23 cellular contexts compared by ENCODE assay signal in the genomic region with DNA sequence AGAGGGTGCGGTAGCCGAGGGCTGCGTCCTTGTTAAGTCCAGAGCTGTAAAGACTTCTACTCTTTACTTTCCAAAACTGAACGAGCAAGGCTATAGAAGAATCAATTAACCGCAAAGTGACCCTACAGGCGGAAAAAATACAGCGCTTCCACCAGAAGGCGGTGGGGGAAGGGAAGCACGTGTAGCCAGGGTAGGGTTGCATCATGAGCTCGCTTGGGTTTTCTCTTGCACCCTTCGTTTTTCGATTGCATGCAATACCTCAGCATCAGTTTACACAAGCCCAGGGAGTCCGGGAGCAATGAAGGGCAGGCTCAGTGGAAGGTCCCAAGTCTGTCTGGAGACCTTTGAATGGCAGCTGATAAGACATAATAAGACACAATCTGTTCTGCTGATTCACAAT. TPM values are rescaled to one million over a fixed set of nuclear protein-coding genes. Genes with fewer than 3 reads are reported as not detected.
DNase-seq lines count a peak whose midpoint lies in the region; ATAC-seq, FAIRE-seq and TF ChIP-seq lines count a peak whose summit lies in the region.
"Had no signal": no experiment of that assay in that cellular context is flagged by ENCODE, and none has a peak within 500 bp of the region (broad histone marks: within the 10 kb centered on the region; RNA-seq: fewer than 3 reads in every experiment).

No MANE protein-coding gene starts in this region.

- H3K79me2 ChIP-seq in H1 (ENCODE audit: control insufficient read depth in 1 of 2, insufficient read depth in 2 of 2, low read length in 2 of 2), result peaks cover 0 to 27% of the 10 kb centered on the region in 2 experiments; a peak in 2 of 4 replicates

- H2AK5ac ChIP-seq in H1 (ENCODE audit: low read depth, low read length), result no peak overlapping the region

- H3K9me3 Mint-ChIP-seq in stimulated activated naive CD8-positive, alpha-beta T cell treated with anti-CD3 and anti-CD28 coated beads, Interleukin-15, Interleukin-2, amounts not matched to agents 100 ng/mL and 50 ng/mL, for 24 hours, result no peaks in the 10 kb centered on the region
- H3K9me3 Mint-ChIP-seq: activated naive CD4-positive, alpha-beta T cell treated with anti-CD3 and anti-CD28 coated beads, Interleukin-2, amount 10 ng/mL, durations not matched to agents 7 days and 5 days; CD4-positive, CD25-positive, alpha-beta regulatory T cell; neural crest cell had no signal

- H4K5ac ChIP-seq in H1 (ENCODE audit: insufficient read length, low read depth, low read length), result peak overlapping the region; percentile 48

- H2BK20ac ChIP-seq in H1 (ENCODE audit: low read length), result no peak overlapping the region

- H3K36me3 ChIP-seq in H1 (ENCODE audit: control insufficient read depth in 2 of 4, insufficient read depth in 4 of 4, low read length in 3 of 4), result no peaks in the 10 kb centered on the region
- H3K36me3 ChIP-seq in mucosa of descending colon (ENCODE audit: low read depth), result no peaks in the 10 kb centered on the region
- H3K36me3 ChIP-seq: cardiac muscle cell, Peyer's patch, transverse colon had no signal

- WGBS in H1 (ENCODE audit: extremely low coverage in 1 of 2, insufficient coverage in 1 of 2, insufficient read length in 1 of 2, insufficient replicate concordance in 2 of 2, low coverage in 1 of 2, low lambda C conversion rate in 2 of 2, missing lambda C conversion rate in 1 of 2), 2 experiments, result 0% methylated on average over 13 of the region's 13 CpGs; no CpG with 5 or more reads in 1 of the 2 experiments

- no peak; a peak in 1 of 3 replicates for TF ChIP-seq POLR2A in H1 (IDR thresholded peaks at IDR 0.05; ENCODE audit: control extremely low read depth in 1 of 2, low read depth in 2 of 2, low read length in 2 of 2)

- H3K27me3 Mint-ChIP-seq in stimulated activated naive CD8-positive, alpha-beta T cell treated with anti-CD3 and anti-CD28 coated beads, Interleukin-15, Interleukin-2, amounts not matched to agents 100 ng/mL and 50 ng/mL, for 24 hours, result peaks cover 37% of the 10 kb centered on the region

- 0 out of 3 replicates have a peak, but pooled peaks of 1 of the 2 experiments have one; percentile 33 for TF ChIP-seq EP300 in H1 (IDR thresholded peaks at IDR 0.05; ENCODE audit: borderline replicate concordance in 1 of 2, low read depth in 2 of 2, low read length in 2 of 2)

- peak in 1 of 3 experiments; percentile 14; a peak in 1 of 4 replicates for TF ChIP-seq CTCF in H1 (IDR thresholded peaks at IDR 0.05; ENCODE audit: control extremely low read depth in 1 of 3, insufficient read depth in 1 of 3, low read depth in 1 of 3, low read length in 3 of 3)
- no peak for TF ChIP-seq CTCF in mucosa of descending colon (IDR thresholded peaks at IDR 0.05)

- no peak overlapping the region for H3K14ac ChIP-seq in H1 (ENCODE audit: insufficient read length)

- DNase-seq in stimulated activated naive CD8-positive, alpha-beta T cell treated with anti-CD3 and anti-CD28 coated beads, Interleukin-15, Interleukin-2, amounts not matched to agents 100 U/mL and 50 U/mL, for 24 hours, result no peak
- DNase-seq in H1 (ENCODE audit: low read depth in 1 of 2, low spot score in 2 of 2), result peak in 1 of 2 experiments; percentile 47
- peak in 2 of 3 donors; percentile 27 to 33 for DNase-seq in mucosa of descending colon
- DNase-seq in activated gamma-delta T cell (lab: John Stamatoyannopoulos, UW), result no peak
- no peak for DNase-seq in activated effector memory CD4-positive, alpha-beta T cell treated with Interleukin-2 at 50 U/mL for 16 hours
- DNase-seq: activated naive CD4-positive, alpha-beta T cell treated with anti-CD3 and anti-CD28 coated beads, Interleukin-2, amount 10 ng/mL, durations not matched to agents 7 days and 5 days; CD4-positive, CD25-positive, alpha-beta regulatory T cell; effector memory CD4-positive, alpha-beta T cell; EL; mammary epithelial cell; NCI-H2029; NCI-H69; Peyer's patch; right cardiac atrium; transverse colon had no signal

- no peak overlapping the region; the same call in 1 of the 2 replicates for H2BK5ac ChIP-seq in H1 (ENCODE audit: low read depth, low read length)

- CTCF ChIA-PET in H1 (lab: Charles Lee; ENCODE audit: partially characterized antibody), result interaction anchor here (1.3 kb wide), 1 partner anchor 18 kb away, joined by 4 read pairs; no protein-coding TSS in a partner anchor

- H3K23ac ChIP-seq in H1 (ENCODE audit: insufficient read length), result no peak overlapping the region

- no peak overlapping the region for H3K27ac Mint-ChIP-seq in stimulated activated naive CD8-positive, alpha-beta T cell treated with anti-CD3 and anti-CD28 coated beads, Interleukin-15, Interleukin-2, amounts not matched to agents 100 ng/mL and 50 ng/mL, for 24 hours
- H3K27ac Mint-ChIP-seq: activated naive CD4-positive, alpha-beta T cell treated with anti-CD3 and anti-CD28 coated beads, Interleukin-2, amount 10 ng/mL, durations not matched to agents 7 days and 5 days; CD4-positive, CD25-positive, alpha-beta regulatory T cell had no signal

- no peaks in the 10 kb centered on the region for H3K79me1 ChIP-seq in H1 (ENCODE audit: low read depth, low read length)

- H3K9me3 ChIP-seq in H1 (ENCODE audit: insufficient read depth in 2 of 2, low read depth in 1 of 2, low read length in 1 of 2) (no peaks in the 10 kb centered on the region), mucosa of descending colon (no peaks in the 10 kb centered on the region)
- H3K9me3 ChIP-seq: Peyer's patch, transverse colon had no signal

- H3K4me3 Mint-ChIP-seq in stimulated activated naive CD8-positive, alpha-beta T cell treated with anti-CD3 and anti-CD28 coated beads, Interleukin-15, Interleukin-2, amounts not matched to agents 100 ng/mL and 50 ng/mL, for 24 hours, result peak overlapping the region; percentile 33
- H3K4me3 Mint-ChIP-seq: activated naive CD4-positive, alpha-beta T cell treated with anti-CD3 and anti-CD28 coated beads, Interleukin-2, amount 10 ng/mL, durations not matched to agents 7 days and 5 days; CD4-positive, CD25-positive, alpha-beta regulatory T cell; neural crest cell had no signal

- intact Hi-C loops in mucosa of descending colon (cut with DNase I, micrococcal nuclease), result no loop called here

- H3K4me3 ChIP-seq in H1 (ENCODE audit: extremely low read depth in 1 of 4, insufficient read depth in 2 of 4, low read depth in 3 of 4, low read length in 4 of 4) (peak overlapping the region; percentile 59 to 83 (median 66); a peak in 6 of 8 replicates), mucosa of descending colon (no peak overlapping the region)
- H3K4me3 ChIP-seq: cardiac muscle cell, Peyer's patch had no signal

- no peak overlapping the region for H2BK15ac ChIP-seq in H1 (ENCODE audit: low read length)

- peaks cover 0 to 3% of the 10 kb centered on the region in 2 experiments for H4K20me1 ChIP-seq in H1 (replicated peaks in 1 of 2; ENCODE audit: control insufficient read depth in 1 of 2, insufficient read depth in 2 of 2, low read length in 2 of 2)

- H3K27me3 ChIP-seq in H1 (replicated peaks in 1 of 4; ENCODE audit: control insufficient read depth in 3 of 4, extremely low read depth in 1 of 4, insufficient read depth in 3 of 4, low read length in 3 of 4), result no peaks in the 10 kb centered on the region
- H3K27me3 ChIP-seq: cardiac muscle cell, Peyer's patch had no signal

- H3K23me2 ChIP-seq in H1 (ENCODE audit: low read depth, low read length), result peaks cover 2% of the 10 kb centered on the region; the same call in 1 of the 2 replicates

- no peak overlapping the region for H3K56ac ChIP-seq in H1 (replicated peaks; ENCODE audit: insufficient read length, low read depth, low read length)

- POLR2A ChIA-PET in H1 (lab: Charles Lee; ENCODE audit: partially characterized antibody), result interaction anchor here (0.7 to 5.1 kb wide), 9 partner anchors 10 to 159 kb away, joined by 3 to 47 read pairs (median 5); no protein-coding TSS in a partner anchor

- H3K18ac ChIP-seq in H1 (ENCODE audit: extremely low read depth, low read length), result no peak overlapping the region; the same call in 1 of the 2 replicates

- no peak overlapping the region for H4K8ac ChIP-seq in H1 (ENCODE audit: extremely low read depth, insufficient read depth, low read length)

- H2BK120ac ChIP-seq in H1 (replicated peaks; ENCODE audit: low read depth, low read length), result peak overlapping the region; percentile 33

- H3K9ac ChIP-seq in H1 (replicated peaks in 1 of 4; ENCODE audit: extremely low read depth in 1 of 4, low read depth in 3 of 4, low read length in 3 of 4), result peak overlapping the region; percentile 6 to 82 (median 58); a peak in 5 of 7 replicates

- peak overlapping the region; percentile 84 for H4K91ac ChIP-seq in H1 (replicated peaks; ENCODE audit: insufficient read length, low read length)

- peaks cover 0 to 6% (median 4%) of the 10 kb centered on the region in 4 experiments; a peak in 3 of 7 replicates for H3K4me1 ChIP-seq in H1 (replicated peaks in 1 of 4; ENCODE audit: control insufficient read depth in 3 of 4, insufficient read depth in 4 of 4, low read length in 3 of 4)
- H3K4me1 ChIP-seq in mucosa of descending colon (ENCODE audit: low read depth), result no peaks in the 10 kb centered on the region
- H3K4me1 ChIP-seq: Peyer's patch had no signal

- no peak overlapping the region for H3K27ac ChIP-seq in H1 (ENCODE audit: low read depth, low read length)
- H3K27ac ChIP-seq: cardiac muscle cell, Peyer's patch, transverse colon had no signal

- peak; percentile 75 for FAIRE-seq in H1 (lab: Jason Lieb, UNC)
- FAIRE-seq: H54 had no signal

- 0 out of 2 replicates have a peak overlapping the region, but pooled peaks have one; percentile 2 for H2BK12ac ChIP-seq in H1 (ENCODE audit: low read depth, low read length)

- peak overlapping the region; percentile 76 to 82 for H3K4me2 ChIP-seq in H1 (ENCODE audit: insufficient read depth in 1 of 2, low read depth in 2 of 2, low read length in 2 of 2)

- TF ChIP-seq RAD21 in H1 (IDR thresholded peaks at IDR 0.05 in 1 of 2, conservative IDR thresholded peaks at IDR 0.05 in 1 of 2; ENCODE audit: low read depth in 2 of 2, low read length in 2 of 2), result peak in 1 of 2 experiments; percentile 12; a peak in 1 of 4 replicates

- no peak overlapping the region; the same call in 1 of the 2 replicates for H2AFZ ChIP-seq in H1 (ENCODE audit: low read length)

- no peak overlapping the region for H3K4ac ChIP-seq in H1 (replicated peaks; ENCODE audit: insufficient read length, low read depth, low read length)

- no peak for ATAC-seq in stimulated activated naive CD8-positive, alpha-beta T cell treated with anti-CD3 and anti-CD28 coated beads, Interleukin-15, Interleukin-2, amounts not matched to agents 100 U/mL and 50 U/mL, for 24 hours
- ATAC-seq in mucosa of descending colon (no peak), HG03159 (IDR thresholded peaks at IDR 0.05; ENCODE audit: unreplicated experiment) (no peak), HG02852 (IDR thresholded peaks at IDR 0.05; ENCODE audit: unreplicated experiment) (no peak)
- ATAC-seq: right cardiac atrium had no signal

- H3K4me1 Mint-ChIP-seq in stimulated activated naive CD8-positive, alpha-beta T cell treated with anti-CD3 and anti-CD28 coated beads, Interleukin-15, Interleukin-2, amounts not matched to agents 100 ng/mL and 50 ng/mL, for 24 hours (ENCODE audit: low read depth), result peaks cover 8% of the 10 kb centered on the region
- H3K4me1 Mint-ChIP-seq: activated naive CD4-positive, alpha-beta T cell treated with anti-CD3 and anti-CD28 coated beads, Interleukin-2, amount 10 ng/mL, durations not matched to agents 7 days and 5 days; CD4-positive, CD25-positive, alpha-beta regulatory T cell; neural crest cell had no signal

- H3K36me3 Mint-ChIP-seq in stimulated activated naive CD8-positive, alpha-beta T cell treated with anti-CD3 and anti-CD28 coated beads, Interleukin-15, Interleukin-2, amounts not matched to agents 100 ng/mL and 50 ng/mL, for 24 hours (ENCODE audit: low read depth), result no peaks in the 10 kb centered on the region
- H3K36me3 Mint-ChIP-seq: activated naive CD4-positive, alpha-beta T cell treated with anti-CD3 and anti-CD28 coated beads, Interleukin-2, amount 10 ng/mL, durations not matched to agents 7 days and 5 days; CD4-positive, CD25-positive, alpha-beta regulatory T cell had no signal

RNA-seq across cellular contexts. Expression of gene TBL1Y, which starts 1.3 kb away (rescaled TPM):
- total RNA-seq in H1 (2021; fragmentation: NEBNext Ultra II Directional; extraction: Animal tissue kit (Norgen Biotek cat#: 25700)), result 4.2 TPM in 2 replicates
- 2.5 and 2.7 TPM in 2 replicates for polyA plus RNA-seq in H1 (2011; rRNA removed)
- polyA plus RNA-seq in H1 (2011; cell fraction: cytosol; rRNA removed), result 3.2 TPM
- polyA plus RNA-seq in H1 (2011; cell fraction: nucleus; rRNA removed), result 5.6 TPM
- 2.2 to 3.1 TPM (median 2.5 TPM) in 4 replicates for polyA plus RNA-seq in H1 (2012, experiment 1 of 2)
- 1.5 TPM for polyA plus RNA-seq in H1 (2012, experiment 2 of 2)
- polyA plus RNA-seq in H1 (2013, experiment 1 of 2), result 1.2 TPM
- 1.4 TPM for polyA plus RNA-seq in H1 (2013, experiment 2 of 2)
- 10.0 and 11.6 TPM in 2 replicates for polyA minus RNA-seq in H1 (2011; rRNA and poly(A)+ RNA removed)
- 4.2 TPM for polyA minus RNA-seq in H1 (2011; cell fraction: cytosol; rRNA and poly(A)+ RNA removed)
- polyA minus RNA-seq in H1 (2011; cell fraction: nucleus; rRNA and poly(A)+ RNA removed), result 9.3 TPM
- total RNA-seq in mucosa of descending colon, result under 1 TPM in 2 of 3 donors, not detected in 1; 0.20 to 0.25 TPM
- total RNA-seq: A673; cardiac muscle cell; CD4-positive, CD25-positive, alpha-beta regulatory T cell; fibroblast of villous mesenchyme; mammary epithelial cell; neural crest cell; Peyer's patch had no signal
- polyA plus RNA-seq: cardiac muscle cell; CD4-positive, CD25-positive, alpha-beta regulatory T cell; mammary epithelial cell had no signal

RNA-seq across cellular contexts. Expression of gene AMELY, which starts 2.4 kb away (rescaled TPM):
- not detected in 2 replicates for total RNA-seq in H1 (2021; fragmentation: NEBNext Ultra II Directional; extraction: Animal tissue kit (Norgen Biotek cat#: 25700))
- polyA plus RNA-seq in H1 (2011; rRNA removed), result 0.09 TPM in 1 of 2 replicates, not detected in the other
- polyA plus RNA-seq in H1 (2011; cell fraction: cytosol; rRNA removed), result not detected
- 0.23 TPM for polyA plus RNA-seq in H1 (2011; cell fraction: nucleus; rRNA removed)
- not detected in 4 replicates for polyA plus RNA-seq in H1 (2012, experiment 1 of 2)
- polyA plus RNA-seq in H1 (2012, experiment 2 of 2), result not detected
- 0.12 TPM for polyA plus RNA-seq in H1 (2013, experiment 1 of 2)
- polyA plus RNA-seq in H1 (2013, experiment 2 of 2), result 0.07 TPM
- polyA minus RNA-seq in H1 (2011; rRNA and poly(A)+ RNA removed), result not detected in 2 replicates
- not detected for polyA minus RNA-seq in H1 (2011; cell fraction: cytosol; rRNA and poly(A)+ RNA removed)
- not detected for polyA minus RNA-seq in H1 (2011; cell fraction: nucleus; rRNA and poly(A)+ RNA removed)
- total RNA-seq in mucosa of descending colon, result not detected
- total RNA-seq: A673; cardiac muscle cell; CD4-positive, CD25-positive, alpha-beta regulatory T cell; fibroblast of villous mesenchyme; mammary epithelial cell; neural crest cell; Peyer's patch; right cardiac atrium; transverse colon had no signal
- polyA plus RNA-seq: cardiac muscle cell; CD4-positive, CD25-positive, alpha-beta regulatory T cell; mammary epithelial cell; right cardiac atrium had no signal

Comparison
In these comparisons a context has a peak if more than half of its experiments do, and no peak if none do; other contexts are left out.
1. DNase-seq: peak in mucosa of descending colon (2 of 3); none in stimulated activated naive CD8-positive, alpha-beta T cell treated with anti-CD3 and anti-CD28 coated beads, Interleukin-15, Interleukin-2, amounts not matched to agents 100 U/mL and 50 U/mL, for 24 hours (single experiment), activated gamma-delta T cell (single experiment) and activated effector memory CD4-positive, alpha-beta T cell treated with Interleukin-2 at 50 U/mL for 16 hours (single experiment).